ENCODE assay signal across 2 cellular contexts in the genomic region with DNA sequence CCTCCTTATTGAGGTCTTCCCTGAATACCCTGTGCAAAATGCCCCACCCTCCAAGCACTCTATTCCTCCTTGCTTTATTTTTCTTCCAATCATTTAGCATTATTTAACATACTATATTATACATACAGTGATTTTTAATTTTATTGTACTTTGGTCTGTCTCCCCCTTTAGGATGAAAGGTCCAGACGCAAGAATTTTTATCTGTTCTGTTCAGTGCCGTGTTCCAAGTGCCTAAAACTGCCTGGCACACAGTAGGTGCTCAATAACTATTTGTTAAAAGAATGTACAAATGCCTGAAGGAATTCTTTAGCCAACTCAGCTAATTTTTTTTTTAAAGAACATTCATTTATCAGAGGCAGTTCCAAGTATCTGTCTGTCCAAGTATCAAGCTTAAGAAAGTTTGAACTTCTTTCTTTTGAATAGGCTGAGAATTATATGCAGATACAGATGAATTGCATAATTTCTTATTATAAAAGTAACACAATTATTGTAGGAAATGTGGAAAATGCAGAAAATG.
A peak's percentile ranks its signal among the peaks of the same experiment; 100 is the strongest.
TF ChIP-seq lines count a peak whose summit lies in the region.

No MANE protein-coding gene starts in this region.

TF ChIP-seq in HepG2, 621 proteins besides CTCF, POLR2A, EP300 and RAD21:
- TF ChIP-seq ZNF580 (CRISPR knock-in tag; IDR thresholded peaks at IDR 0.05; ENCODE audit: borderline replicate concordance, low read depth) (no peak), MAFF (IDR thresholded peaks at IDR 0.05; ENCODE audit: low read depth, low read length) (0 out of 2 replicates have a peak, but pooled peaks have one; percentile 12), MAFK (conservative IDR thresholded peaks at IDR 0.05 in 1 of 2, IDR thresholded peaks at IDR 0.05 in 1 of 2; ENCODE audit: low read length in 2 of 2) (peak in 1 of 2 experiments; percentile 50; a peak in 2 of 4 replicates)

TF ChIP-seq in K562, 482 proteins besides CTCF, POLR2A, EP300 and RAD21:
- TF ChIP-seq MNT (conservative IDR thresholded peaks at IDR 0.05) (no peak), ZC3H4 (CRISPR knock-in tag; IDR thresholded peaks at IDR 0.05; ENCODE audit: borderline replicate concordance) (no peak), ZKSCAN1 (IDR thresholded peaks at IDR 0.05; ENCODE audit: low read depth, low read length) (peak; percentile 69; the same call in 1 of the 2 replicates), CXXC5 (CRISPR knock-in tag; IDR thresholded peaks at IDR 0.05) (no peak), STAG1 (CRISPR knock-in tag; IDR thresholded peaks at IDR 0.05; ENCODE audit: borderline replicate concordance) (no peak), ZNF76 (CRISPR knock-in tag; IDR thresholded peaks at IDR 0.05; ENCODE audit: borderline replicate concordance) (no peak), MAFF (IDR thresholded peaks at IDR 0.05; ENCODE audit: low read length) (0 out of 2 replicates have a peak, but pooled peaks have one; percentile 27), NFXL1 (CRISPR knock-in tag; IDR thresholded peaks at IDR 0.05) (no peak), STAT5B (CRISPR knock-in tag; IDR thresholded peaks at IDR 0.05) (no peak), MXI1 (IDR thresholded peaks at IDR 0.05; ENCODE audit: low read depth, low read length) (no peak), ZC3H8 (IDR thresholded peaks at IDR 0.05) (no peak), PPARD (CRISPR knock-in tag; IDR thresholded peaks at IDR 0.05) (no peak), FOSL1 (tag; conservative IDR thresholded peaks at IDR 0.05) (no peak), C11orf30 (IDR thresholded peaks at IDR 0.05; ENCODE audit: low read depth) (peak; percentile 51; the same call in 1 of the 2 replicates), ATF2 (CRISPR knock-in tag; IDR thresholded peaks at IDR 0.05) (no peak), KHSRP (IDR thresholded peaks at IDR 0.05) (no peak), ZNF316 (IDR thresholded peaks at IDR 0.05) (peak; percentile 72), RBM34 (IDR thresholded peaks at IDR 0.05; ENCODE audit: borderline replicate concordance, insufficient read depth, low read length) (no peak)
- TF ChIP-seq, protein P1, sequence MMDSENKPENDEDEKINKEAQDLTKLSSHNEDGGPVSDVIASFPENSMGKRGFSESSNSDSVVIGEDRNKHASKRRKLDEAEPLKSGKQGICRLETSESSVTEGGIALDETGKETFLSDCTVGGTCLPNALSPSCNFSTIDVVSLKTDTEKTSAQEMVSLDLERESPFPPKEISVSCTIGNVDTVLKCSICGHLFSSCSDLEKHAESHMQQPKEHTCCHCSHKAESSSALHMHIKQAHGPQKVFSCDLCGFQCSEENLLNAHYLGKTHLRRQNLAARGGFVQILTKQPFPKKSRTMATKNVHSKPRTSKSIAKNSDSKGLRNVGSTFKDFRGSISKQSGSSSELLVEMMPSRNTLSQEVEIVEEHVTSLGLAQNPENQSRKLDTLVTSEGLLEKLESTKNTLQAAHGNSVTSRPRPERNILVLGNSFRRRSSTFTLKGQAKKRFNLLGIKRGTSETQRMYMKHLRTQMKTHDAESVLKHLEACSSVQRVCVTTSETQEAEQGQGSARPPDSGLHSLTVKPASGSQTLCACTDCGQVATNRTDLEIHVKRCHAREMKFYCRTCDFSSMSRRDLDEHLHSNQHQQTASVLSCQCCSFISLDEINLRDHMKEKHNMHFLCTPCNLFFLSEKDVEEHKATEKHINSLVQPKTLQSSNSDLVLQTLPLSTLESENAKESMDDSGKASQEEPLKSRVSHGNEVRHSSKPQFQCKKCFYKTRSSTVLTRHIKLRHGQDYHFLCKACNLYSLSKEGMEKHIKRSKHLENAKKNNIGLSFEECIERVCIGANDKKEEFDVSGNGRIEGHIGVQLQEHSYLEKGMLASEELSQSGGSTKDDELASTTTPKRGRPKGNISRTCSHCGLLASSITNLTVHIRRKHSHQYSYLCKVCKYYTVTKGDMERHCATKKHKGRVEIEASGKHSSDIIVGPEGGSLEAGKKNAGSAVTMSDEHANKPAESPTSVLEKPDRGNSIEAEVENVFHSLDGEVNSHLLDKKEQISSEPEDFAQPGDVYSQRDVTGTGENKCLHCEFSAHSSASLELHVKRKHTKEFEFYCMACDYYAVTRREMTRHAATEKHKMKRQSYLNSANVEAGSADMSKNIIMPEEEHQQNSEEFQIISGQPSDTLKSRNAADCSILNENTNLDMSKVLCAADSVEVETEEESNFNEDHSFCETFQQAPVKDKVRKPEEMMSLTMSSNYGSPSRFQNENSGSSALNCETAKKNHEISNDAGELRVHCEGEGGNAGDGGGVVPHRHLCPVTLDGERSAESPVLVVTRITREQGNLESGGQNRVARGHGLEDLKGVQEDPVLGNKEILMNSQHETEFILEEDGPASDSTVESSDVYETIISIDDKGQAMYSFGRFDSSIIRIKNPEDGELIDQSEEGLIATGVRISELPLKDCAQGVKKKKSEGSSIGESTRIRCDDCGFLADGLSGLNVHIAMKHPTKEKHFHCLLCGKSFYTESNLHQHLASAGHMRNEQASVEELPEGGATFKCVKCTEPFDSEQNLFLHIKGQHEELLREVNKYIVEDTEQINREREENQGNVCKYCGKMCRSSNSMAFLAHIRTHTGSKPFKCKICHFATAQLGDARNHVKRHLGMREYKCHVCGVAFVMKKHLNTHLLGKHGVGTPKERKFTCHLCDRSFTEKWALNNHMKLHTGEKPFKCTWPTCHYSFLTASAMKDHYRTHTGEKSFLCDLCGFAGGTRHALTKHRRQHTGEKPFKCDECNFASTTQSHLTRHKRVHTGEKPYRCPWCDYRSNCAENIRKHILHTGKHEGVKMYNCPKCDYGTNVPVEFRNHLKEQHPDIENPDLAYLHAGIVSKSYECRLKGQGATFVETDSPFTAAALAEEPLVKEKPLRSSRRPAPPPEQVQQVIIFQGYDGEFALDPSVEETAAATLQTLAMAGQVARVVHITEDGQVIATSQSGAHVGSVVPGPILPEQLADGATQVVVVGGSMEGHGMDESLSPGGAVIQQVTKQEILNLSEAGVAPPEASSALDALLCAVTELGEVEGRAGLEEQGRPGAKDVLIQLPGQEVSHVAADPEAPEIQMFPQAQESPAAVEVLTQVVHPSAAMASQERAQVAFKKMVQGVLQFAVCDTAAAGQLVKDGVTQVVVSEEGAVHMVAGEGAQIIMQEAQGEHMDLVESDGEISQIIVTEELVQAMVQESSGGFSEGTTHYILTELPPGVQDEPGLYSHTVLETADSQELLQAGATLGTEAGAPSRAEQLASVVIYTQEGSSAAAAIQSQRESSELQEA (IDR thresholded peaks at IDR 0.05; ENCODE audit: low read depth) = no peak
- TF ChIP-seq, protein P2, sequence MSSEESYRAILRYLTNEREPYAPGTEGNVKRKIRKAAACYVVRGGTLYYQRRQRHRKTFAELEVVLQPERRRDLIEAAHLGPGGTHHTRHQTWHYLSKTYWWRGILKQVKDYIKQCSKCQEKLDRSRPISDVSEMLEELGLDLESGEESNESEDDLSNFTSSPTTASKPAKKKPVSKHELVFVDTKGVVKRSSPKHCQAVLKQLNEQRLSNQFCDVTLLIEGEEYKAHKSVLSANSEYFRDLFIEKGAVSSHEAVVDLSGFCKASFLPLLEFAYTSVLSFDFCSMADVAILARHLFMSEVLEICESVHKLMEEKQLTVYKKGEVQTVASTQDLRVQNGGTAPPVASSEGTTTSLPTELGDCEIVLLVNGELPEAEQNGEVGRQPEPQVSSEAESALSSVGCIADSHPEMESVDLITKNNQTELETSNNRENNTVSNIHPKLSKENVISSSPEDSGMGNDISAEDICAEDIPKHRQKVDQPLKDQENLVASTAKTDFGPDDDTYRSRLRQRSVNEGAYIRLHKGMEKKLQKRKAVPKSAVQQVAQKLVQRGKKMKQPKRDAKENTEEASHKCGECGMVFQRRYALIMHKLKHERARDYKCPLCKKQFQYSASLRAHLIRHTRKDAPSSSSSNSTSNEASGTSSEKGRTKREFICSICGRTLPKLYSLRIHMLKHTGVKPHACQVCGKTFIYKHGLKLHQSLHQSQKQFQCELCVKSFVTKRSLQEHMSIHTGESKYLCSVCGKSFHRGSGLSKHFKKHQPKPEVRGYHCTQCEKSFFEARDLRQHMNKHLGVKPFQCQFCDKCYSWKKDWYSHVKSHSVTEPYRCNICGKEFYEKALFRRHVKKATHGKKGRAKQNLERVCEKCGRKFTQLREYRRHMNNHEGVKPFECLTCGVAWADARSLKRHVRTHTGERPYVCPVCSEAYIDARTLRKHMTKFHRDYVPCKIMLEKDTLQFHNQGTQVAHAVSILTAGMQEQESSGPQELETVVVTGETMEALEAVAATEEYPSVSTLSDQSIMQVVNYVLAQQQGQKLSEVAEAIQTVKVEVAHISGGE (CRISPR knock-in tag; IDR thresholded peaks at IDR 0.05) = no peak
- TF ChIP-seq, protein P3, sequence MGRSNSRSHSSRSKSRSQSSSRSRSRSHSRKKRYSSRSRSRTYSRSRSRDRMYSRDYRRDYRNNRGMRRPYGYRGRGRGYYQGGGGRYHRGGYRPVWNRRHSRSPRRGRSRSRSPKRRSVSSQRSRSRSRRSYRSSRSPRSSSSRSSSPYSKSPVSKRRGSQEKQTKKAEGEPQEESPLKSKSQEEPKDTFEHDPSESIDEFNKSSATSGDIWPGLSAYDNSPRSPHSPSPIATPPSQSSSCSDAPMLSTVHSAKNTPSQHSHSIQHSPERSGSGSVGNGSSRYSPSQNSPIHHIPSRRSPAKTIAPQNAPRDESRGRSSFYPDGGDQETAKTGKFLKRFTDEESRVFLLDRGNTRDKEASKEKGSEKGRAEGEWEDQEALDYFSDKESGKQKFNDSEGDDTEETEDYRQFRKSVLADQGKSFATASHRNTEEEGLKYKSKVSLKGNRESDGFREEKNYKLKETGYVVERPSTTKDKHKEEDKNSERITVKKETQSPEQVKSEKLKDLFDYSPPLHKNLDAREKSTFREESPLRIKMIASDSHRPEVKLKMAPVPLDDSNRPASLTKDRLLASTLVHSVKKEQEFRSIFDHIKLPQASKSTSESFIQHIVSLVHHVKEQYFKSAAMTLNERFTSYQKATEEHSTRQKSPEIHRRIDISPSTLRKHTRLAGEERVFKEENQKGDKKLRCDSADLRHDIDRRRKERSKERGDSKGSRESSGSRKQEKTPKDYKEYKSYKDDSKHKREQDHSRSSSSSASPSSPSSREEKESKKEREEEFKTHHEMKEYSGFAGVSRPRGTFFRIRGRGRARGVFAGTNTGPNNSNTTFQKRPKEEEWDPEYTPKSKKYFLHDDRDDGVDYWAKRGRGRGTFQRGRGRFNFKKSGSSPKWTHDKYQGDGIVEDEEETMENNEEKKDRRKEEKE (IDR thresholded peaks at IDR 0.05; ENCODE audit: borderline replicate concordance in 1 of 2, control insufficient read depth in 1 of 2, low read depth in 2 of 2, low read length in 1 of 2) = no peak
